In the genomic region with DNA sequence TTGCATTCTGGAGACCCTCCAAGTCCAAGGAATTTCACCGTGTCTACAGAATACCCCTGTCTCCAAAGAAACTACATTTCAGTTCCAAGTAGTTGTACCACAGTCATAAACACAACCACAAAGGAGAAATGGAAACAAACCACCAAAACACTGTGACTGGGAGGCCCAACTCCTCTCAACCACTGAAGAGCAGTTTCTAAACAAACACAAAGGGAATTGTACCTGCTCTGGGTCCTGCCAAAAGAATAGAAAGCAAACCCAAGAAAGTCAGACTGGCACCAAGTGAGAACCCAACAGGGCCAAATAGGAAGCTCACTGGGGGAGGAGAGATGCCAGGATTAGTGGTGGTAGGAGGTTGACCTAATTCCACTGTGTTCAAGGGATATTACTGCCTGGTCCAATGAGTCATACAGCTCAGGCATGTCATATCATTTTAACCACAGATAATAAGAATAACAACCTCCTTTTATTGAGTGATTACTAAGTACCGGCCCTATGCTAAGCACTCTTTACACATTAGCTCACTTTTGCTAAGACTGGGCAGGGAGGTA, we compare ENCODE assay signal across 10 cellular contexts.
A peak's percentile ranks its signal among the peaks of the same experiment; 100 is the strongest.
DNase-seq lines count a peak whose midpoint lies in the region; ATAC-seq and TF ChIP-seq lines count a peak whose summit lies in the region.
"Had no signal": no experiment of that assay in that cellular context is flagged by ENCODE, and none has a peak within 500 bp of the region (broad histone marks: within the 10 kb centered on the region; RNA-seq: fewer than 3 reads in every experiment).

No MANE protein-coding gene starts in this region.

- H3K4me3 ChIP-seq in SK-N-SH (ENCODE audit: low read depth in 2 of 2, low read length in 1 of 2) (no peak overlapping the region), fibroblast of mammary gland (ENCODE audit: control insufficient read depth, low read depth, low read length) (no peak overlapping the region), GM23338 (no peak overlapping the region), mesendoderm (ENCODE audit: low read length) (no peak overlapping the region)
- H3K4me3 ChIP-seq: HAP-1 had no signal

- H3K27ac Mint-ChIP-seq in WTC11 (no peak overlapping the region), GM23338 (no peak overlapping the region)

- H3K4me1 ChIP-seq in SK-N-SH (ENCODE audit: control insufficient read depth in 1 of 2, insufficient read depth in 2 of 2, low read depth in 1 of 2, low read length in 1 of 2): peaks cover 6 to 11% of the 10 kb centered on the region in 2 experiments; a peak in 1 of 4 replicates
- no peaks in the 10 kb centered on the region for H3K4me1 ChIP-seq in GM23338 (ENCODE audit: insufficient read depth)
- H3K4me1 ChIP-seq in mesendoderm (ENCODE audit: control insufficient read depth, low read depth, low read length): no peaks in the 10 kb centered on the region
- H3K4me1 ChIP-seq: HAP-1 had no signal

- H3K4me2 ChIP-seq in SK-N-SH (peak overlapping the region; percentile 22; the same call in 1 of the 2 replicates), GM23338 (no peak overlapping the region), mesendoderm (ENCODE audit: low read length) (no peak overlapping the region)

- no peak; a peak in 1 of 4 replicates for TF ChIP-seq EP300 in SK-N-SH (IDR thresholded peaks at IDR 0.05; ENCODE audit: borderline replicate concordance in 1 of 2, low read depth in 1 of 2, low read length in 1 of 2)

- no peak overlapping the region for H3K4ac ChIP-seq in mesendoderm (ENCODE audit: low read depth, low read length)

- H3K23ac ChIP-seq in mesendoderm (ENCODE audit: low read length): no peak overlapping the region

- TF ChIP-seq RAD21 in SK-N-SH (IDR thresholded peaks at IDR 0.05; ENCODE audit: low read length): no peak

- H2AFZ ChIP-seq in SK-N-SH (ENCODE audit: low read depth) (no peak overlapping the region), GM23338 (no peak overlapping the region)

- no peak overlapping the region for H4K5ac ChIP-seq in mesendoderm (ENCODE audit: low read length)

- no peaks in the 10 kb centered on the region for H3K9me3 Mint-ChIP-seq in WTC11
- no peaks in the 10 kb centered on the region for H3K9me3 Mint-ChIP-seq in GM23338

- H4K20me1 ChIP-seq in SK-N-SH (ENCODE audit: insufficient read depth): no peaks in the 10 kb centered on the region
- H4K20me1 ChIP-seq in GM23338 (replicated peaks; ENCODE audit: insufficient read depth): no peaks in the 10 kb centered on the region

- H3K9me2 ChIP-seq in SK-N-SH (no peaks in the 10 kb centered on the region), GM23338 (ENCODE audit: insufficient read depth) (no peaks in the 10 kb centered on the region)

- no peak overlapping the region for H2BK15ac ChIP-seq in mesendoderm (replicated peaks; ENCODE audit: low read depth)

- no peak overlapping the region for H2BK120ac ChIP-seq in mesendoderm (ENCODE audit: low read depth, low read length)

- no peaks in the 10 kb centered on the region for H3K36me3 Mint-ChIP-seq in WTC11
- H3K36me3 Mint-ChIP-seq in GM23338 (ENCODE audit: low read depth): no peaks in the 10 kb centered on the region

- H3K36me3 ChIP-seq in SK-N-SH (replicated peaks in 1 of 2; ENCODE audit: control insufficient read depth in 1 of 2, insufficient read depth in 2 of 2, low read length in 1 of 2): no peaks in the 10 kb centered on the region
- H3K36me3 ChIP-seq in GM23338 (ENCODE audit: insufficient read depth): no peaks in the 10 kb centered on the region
- no peaks in the 10 kb centered on the region for H3K36me3 ChIP-seq in mesendoderm (ENCODE audit: control insufficient read depth, insufficient read depth, low read length)
- H3K36me3 ChIP-seq: HAP-1 had no signal

- POLR2A ChIA-PET in SK-N-SH (lab: Yijun Ruan, JAX) (no interaction called here), WTC11 (lab: Charles Lee) (no interaction called here)

- no peaks in the 10 kb centered on the region for H3K79me2 ChIP-seq in SK-N-SH (ENCODE audit: insufficient read depth)
- no peaks in the 10 kb centered on the region for H3K79me2 ChIP-seq in GM23338 (replicated peaks; ENCODE audit: insufficient read depth)
- no peaks in the 10 kb centered on the region for H3K79me2 ChIP-seq in mesendoderm (ENCODE audit: control insufficient read depth, insufficient read depth, low read length)

- no peaks in the 10 kb centered on the region for H3K4me1 Mint-ChIP-seq in WTC11
- no peaks in the 10 kb centered on the region; the same call in 2 of the 3 replicates for H3K4me1 Mint-ChIP-seq in GM23338

- H3K27me3 ChIP-seq in SK-N-SH (ENCODE audit: insufficient read depth): no peaks in the 10 kb centered on the region
- no peaks in the 10 kb centered on the region for H3K27me3 ChIP-seq in GM23338 (ENCODE audit: insufficient read depth)
- H3K27me3 ChIP-seq in mesendoderm (ENCODE audit: insufficient read depth, low read length, poor library complexity): no peaks in the 10 kb centered on the region

- TF ChIP-seq CTCF in SK-N-SH (IDR thresholded peaks at IDR 0.05) (no peak), fibroblast of mammary gland (conservative IDR thresholded peaks at IDR 0.05; ENCODE audit: control insufficient read depth, insufficient read depth, low read depth, low read length) (no peak), WTC11 (IDR thresholded peaks at IDR 0.05) (no peak), GM23338 (conservative IDR thresholded peaks at IDR 0.05; ENCODE audit: low read depth in 2 of 2) (no peak)

- no peak overlapping the region for H3K4me3 Mint-ChIP-seq in WTC11
- H3K4me3 Mint-ChIP-seq in GM23338: no peak overlapping the region

- H3K9ac ChIP-seq in SK-N-SH (no peak overlapping the region), mesendoderm (ENCODE audit: low read length) (no peak overlapping the region)

- H3K56ac ChIP-seq in mesendoderm (ENCODE audit: low read length): no peak overlapping the region

- no peak overlapping the region for H4K8ac ChIP-seq in mesendoderm (ENCODE audit: low read depth, low read length)

- H3F3A ChIP-seq in SK-N-SH (replicated peaks; ENCODE audit: insufficient read depth): peaks cover 4% of the 10 kb centered on the region
- no peaks in the 10 kb centered on the region for H3F3A ChIP-seq in GM23338 (replicated peaks; ENCODE audit: low read depth)

- H2AK5ac ChIP-seq in mesendoderm (ENCODE audit: low read length): no peak overlapping the region

- H3K27ac ChIP-seq in SK-N-SH (ENCODE audit: low read depth in 2 of 2, low read length in 1 of 2) (peak overlapping the region in 1 of 2 experiments; percentile 49; a peak in 2 of 4 replicates), GM23338 (ENCODE audit: low read depth) (no peak overlapping the region), mesendoderm (ENCODE audit: low read depth, low read length) (no peak overlapping the region)

- H2BK5ac ChIP-seq in mesendoderm (ENCODE audit: low read length): no peak overlapping the region

- H3K9me3 ChIP-seq in SK-N-SH: no peaks in the 10 kb centered on the region
- H3K9me3 ChIP-seq: HAP-1 had no signal

- DNase-seq in A172 (ENCODE audit: low spot score) (peak; percentile 93), SK-N-SH (no peak), fibroblast of mammary gland (ENCODE audit: low read depth) (peak; percentile 83), WTC11 (ENCODE audit: low spot score) (no peak), GM23338 (ENCODE audit: low spot score) (no peak), mesendoderm (no peak)
- DNase-seq: NCI-H2171 treated with DMSO at 0.1 percent for 48 hours had no signal

- no peaks in the 10 kb centered on the region for H3K79me1 ChIP-seq in mesendoderm (ENCODE audit: low read length)

- no peaks in the 10 kb centered on the region for H3K27me3 Mint-ChIP-seq in WTC11 (ENCODE audit: low read depth)
- peaks cover 5% of the 10 kb centered on the region for H3K27me3 Mint-ChIP-seq in GM23338 (ENCODE audit: insufficient read depth, low read depth, poor library complexity)

- 50% methylated on average over 2 of the region's 2 CpGs for WGBS in SK-N-SH (ENCODE audit: low lambda C conversion rate)
- WGBS in mesendoderm (ENCODE audit: extremely low coverage, insufficient coverage, low lambda C conversion rate): no CpG with 5 or more reads among the region's 2 CpGs

- CTCF ChIA-PET in SK-N-SH (lab: Yijun Ruan, JAX) (interaction anchor here (2.0 kb wide), 1 partner anchor 8 kb away, joined by 6 read pairs; no protein-coding TSS in a partner anchor), WTC11 (lab: Charles Lee) (no interaction called here)

- no peak overlapping the region for H3K18ac ChIP-seq in mesendoderm (ENCODE audit: low read length)

- ATAC-seq in GM18868 (IDR thresholded peaks at IDR 0.05; ENCODE audit: unreplicated experiment) (peak; percentile 28), GM18907 (IDR thresholded peaks at IDR 0.05; ENCODE audit: unreplicated experiment) (no peak), WTC11 (no peak), GM23338 (no peak)

TF ChIP-seq in SK-N-SH, 30 proteins besides CTCF, POLR2A, EP300 and RAD21 (continues in another document):
- no peak for TF ChIP-seq NRF1 (IDR thresholded peaks at IDR 0.05; ENCODE audit: low read depth, low read length)
- no peak for TF ChIP-seq GATA2 (CRISPR knock-in tag; IDR thresholded peaks at IDR 0.05)

TF ChIP-seq in WTC11, 78 proteins besides CTCF, POLR2A, EP300 and RAD21 (continues in another document):
- TF ChIP-seq GRHL2 (CRISPR knock-in tag; IDR thresholded peaks at IDR 0.05; ENCODE audit: insufficient replicate concordance, severe bottlenecking): no peak
- TF ChIP-seq CREM (CRISPR knock-in tag; IDR thresholded peaks at IDR 0.05): no peak

TF ChIP-seq in GM23338, 12 proteins besides CTCF, POLR2A, EP300 and RAD21 (continues in another document):
- no peak for TF ChIP-seq JUNB (IDR thresholded peaks at IDR 0.05; ENCODE audit: unreplicated experiment)
- TF ChIP-seq ZNF331 (CRISPR knock-in tag; IDR thresholded peaks at IDR 0.05; ENCODE audit: low read depth): no peak

Comparison
In these comparisons a context has a peak if more than half of its experiments do, and no peak if none do; other contexts are left out.
1. DNase-seq: peak in A172 (single experiment) and fibroblast of mammary gland (single experiment); none in SK-N-SH (single experiment), WTC11 (single experiment), GM23338 (single experiment) and mesendoderm (single experiment).